ENCODE assay signal across 9 cellular contexts in genomic region chr4:26584725-26585124, GRCh38. TPM values are rescaled to one million over a fixed set of nuclear protein-coding genes. Genes with fewer than 3 reads are reported as not detected.
DNase-seq lines count a peak whose midpoint lies in the region; ATAC-seq lines count a peak whose summit lies in the region.
"Had no signal": no experiment of that assay in that cellular context is flagged by ENCODE, and none has a peak within 500 bp of the region (broad histone marks: within the 10 kb centered on the region; RNA-seq: fewer than 3 reads in every experiment).

No MANE protein-coding gene starts in this region.

- no peaks in the 10 kb centered on the region for H3K9me3 ChIP-seq in HUES48 (ENCODE audit: control insufficient read depth, insufficient read depth, low read length)
- no peaks in the 10 kb centered on the region for H3K9me3 ChIP-seq in iPS-18a (ENCODE audit: control insufficient read depth, low read depth, low read length)

- H3K4me1 Mint-ChIP-seq in activated T-helper 17 cell treated with anti-CD3 and anti-CD28 coated beads, Interleukin-2, amount 50 U/mL, for 72 hours: peaks cover 7% of the 10 kb centered on the region
- H3K4me1 Mint-ChIP-seq in stimulated activated naive CD8-positive, alpha-beta T cell treated with anti-CD3 and anti-CD28 coated beads, Interleukin-15, amount 100 ng/mL, for 72 hours: peaks cover 39% of the 10 kb centered on the region

- no peak for DNase-seq in stimulated activated naive CD8-positive, alpha-beta T cell treated with anti-CD3 and anti-CD28 coated beads, Interleukin-15, amount 100 ng/mL, for 72 hours
- DNase-seq in NCI-H2196 (lab: John Stamatoyannopoulos, UW; ENCODE audit: unreplicated experiment): no peak
- no peak for DNase-seq in HUDEP-2 (lab: John Stamatoyannopoulos, UW; ENCODE audit: unreplicated experiment in 76 of 76)
- DNase-seq in stimulated activated CD4-positive, alpha-beta T cell treated with anti-CD3 and anti-CD28 coated beads, Interleukin-15, amount 100 ng/mL, for 24 hours: no peak
- DNase-seq: stimulated activated CD4-positive, alpha-beta T cell treated with anti-CD3 and anti-CD28 coated beads, Interleukin-4, amount 100 ng/mL, for 24 hours had no signal

- H3K4me3 ChIP-seq in HUES48 (ENCODE audit: low read depth, low read length) (peak overlapping the region; percentile 100), iPS-18a (ENCODE audit: low read length) (peak overlapping the region; percentile 94)

- H3K9ac ChIP-seq in HUES48 (ENCODE audit: low read depth, low read length) (peak overlapping the region; percentile 44; the same call in 1 of the 2 replicates), iPS-18a (ENCODE audit: low read length) (peak overlapping the region; percentile 57)

- peak overlapping the region; percentile 97 for H3K4me3 Mint-ChIP-seq in activated T-helper 17 cell treated with anti-CD3 and anti-CD28 coated beads, Interleukin-2, amount 50 U/mL, for 72 hours
- H3K4me3 Mint-ChIP-seq in stimulated activated naive CD8-positive, alpha-beta T cell treated with anti-CD3 and anti-CD28 coated beads, Interleukin-15, amount 100 ng/mL, for 72 hours: peak overlapping the region; percentile 89 to 98

- H3K36me3 ChIP-seq in HUES48 (ENCODE audit: control insufficient read depth, insufficient read depth, low read length) (no peaks in the 10 kb centered on the region), iPS-18a (ENCODE audit: control insufficient read depth, low read depth, low read length) (no peaks in the 10 kb centered on the region)

- peaks cover 13% of the 10 kb centered on the region for H3K4me1 ChIP-seq in HUES48 (ENCODE audit: control insufficient read depth, insufficient read depth, low read length)
- H3K4me1 ChIP-seq in iPS-18a (ENCODE audit: control insufficient read depth, low read depth, low read length): peaks cover 10% of the 10 kb centered on the region

- H3K27me3 Mint-ChIP-seq in activated T-helper 17 cell treated with anti-CD3 and anti-CD28 coated beads, Interleukin-2, amount 50 U/mL, for 72 hours: peaks cover 1% of the 10 kb centered on the region
- H3K27me3 Mint-ChIP-seq in stimulated activated naive CD8-positive, alpha-beta T cell treated with anti-CD3 and anti-CD28 coated beads, Interleukin-15, amount 100 ng/mL, for 72 hours: no peaks in the 10 kb centered on the region

- H3K27me3 ChIP-seq in HUES48 (ENCODE audit: control insufficient read depth, insufficient read depth, low read length) (no peaks in the 10 kb centered on the region), iPS-18a (ENCODE audit: control insufficient read depth, insufficient read depth, low read length) (no peaks in the 10 kb centered on the region)

- no peaks in the 10 kb centered on the region for H3K36me3 Mint-ChIP-seq in activated T-helper 17 cell treated with anti-CD3 and anti-CD28 coated beads, Interleukin-2, amount 50 U/mL, for 72 hours (ENCODE audit: low read depth)

- ATAC-seq in activated T-helper 17 cell treated with anti-CD3 and anti-CD28 coated beads, Interleukin-2, amount 50 U/mL, for 72 hours (replicated peaks): no peak
- ATAC-seq in stimulated activated naive CD8-positive, alpha-beta T cell treated with anti-CD3 and anti-CD28 coated beads, Interleukin-15, amount 100 ng/mL, for 72 hours: no peak
- ATAC-seq in GM21447 (IDR thresholded peaks at IDR 0.05; ENCODE audit: unreplicated experiment): no peak

- H3K27ac ChIP-seq in HUES48 (ENCODE audit: low read depth, low read length) (no peak overlapping the region), iPS-18a (ENCODE audit: low read length) (no peak overlapping the region)

- H3K9me3 Mint-ChIP-seq in activated T-helper 17 cell treated with anti-CD3 and anti-CD28 coated beads, Interleukin-2, amount 50 U/mL, for 72 hours: no peaks in the 10 kb centered on the region
- H3K9me3 Mint-ChIP-seq in stimulated activated naive CD8-positive, alpha-beta T cell treated with anti-CD3 and anti-CD28 coated beads, Interleukin-15, amount 100 ng/mL, for 72 hours: peaks cover 0 to 5% of the 10 kb centered on the region in 2 donors

- H3K27ac Mint-ChIP-seq in activated T-helper 17 cell treated with anti-CD3 and anti-CD28 coated beads, Interleukin-2, amount 50 U/mL, for 72 hours: peak overlapping the region; percentile 96
- H3K27ac Mint-ChIP-seq in stimulated activated naive CD8-positive, alpha-beta T cell treated with anti-CD3 and anti-CD28 coated beads, Interleukin-15, amount 100 ng/mL, for 72 hours: peak overlapping the region; percentile 34 to 97

RNA-seq across cellular contexts. Expression of gene TBC1D19, which starts 0.8 kb away (rescaled TPM):
- total RNA-seq in activated T-helper 17 cell treated with anti-CD3 and anti-CD28 coated beads, Interleukin-2, amount 50 U/mL, for 72 hours: 1 to 10 TPM; 3.4 to 4.0 TPM
